Comparison of ENCODE assay signal across 21 cellular contexts in the genomic region with DNA sequence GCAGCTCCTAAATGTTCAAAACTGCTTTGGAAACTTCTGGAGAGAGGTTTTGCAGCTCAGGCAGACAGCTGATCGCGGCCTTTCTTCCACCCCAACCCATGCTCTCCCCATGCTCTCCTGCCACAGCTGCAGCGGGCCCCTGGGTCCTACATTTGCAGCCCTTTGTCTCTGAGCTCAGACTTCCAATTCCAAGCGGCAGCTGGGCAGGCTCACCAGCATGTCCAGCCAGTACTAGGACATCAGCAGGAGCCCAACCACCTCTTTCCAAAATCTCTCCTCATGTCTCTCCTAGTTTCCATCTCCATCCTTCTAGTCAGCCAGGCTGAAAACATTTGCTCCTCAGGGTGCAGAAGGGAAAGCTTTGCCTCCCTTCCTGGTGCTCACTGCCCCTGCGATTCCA. TPM values are rescaled to one million over a fixed set of nuclear protein-coding genes. Genes with fewer than 3 reads are reported as not detected.
DNase-seq lines count a peak whose midpoint lies in the region; ATAC-seq and TF ChIP-seq lines count a peak whose summit lies in the region.
"Had no signal": no experiment of that assay in that cellular context is flagged by ENCODE, and none has a peak within 500 bp of the region (broad histone marks: within the 10 kb centered on the region; RNA-seq: fewer than 3 reads in every experiment).

No MANE protein-coding gene starts in this region.

- no peaks in the 10 kb centered on the region for H3K36me3 Mint-ChIP-seq in chondrocyte (ENCODE audit: low read depth)
- H3K36me3 Mint-ChIP-seq: CD8-positive, alpha-beta T cell had no signal

- TF ChIP-seq EP300 in transverse colon (IDR thresholded peaks at IDR 0.05; ENCODE audit: low read depth): no peak

- peaks cover 5% of the 10 kb centered on the region for H3K4me1 Mint-ChIP-seq in chondrocyte (ENCODE audit: low read depth)

- TF ChIP-seq POLR2A in GM18505 (IDR thresholded peaks at IDR 0.05; ENCODE audit: borderline replicate concordance, extremely low read depth, insufficient read depth, insufficient read length): no peak
- no peak for TF ChIP-seq POLR2A in transverse colon (IDR thresholded peaks at IDR 0.05)

- 59% methylated on average over 5 of the region's 5 CpGs for WGBS in right cardiac atrium
- WGBS in transverse colon (ENCODE audit: low coverage in 1 of 2), 2 donors: 84 to 100% methylated on average over 1 to 5 of the region's 5 CpGs

- H3K4me3 Mint-ChIP-seq in chondrocyte (ENCODE audit: unreplicated experiment): no peak overlapping the region
- H3K4me3 Mint-ChIP-seq: CD8-positive, alpha-beta T cell had no signal

- H3K27ac Mint-ChIP-seq in chondrocyte (ENCODE audit: unreplicated experiment): no peak overlapping the region
- H3K27ac Mint-ChIP-seq: CD8-positive, alpha-beta T cell had no signal

- H3K36me3 ChIP-seq in neutrophil (no peaks in the 10 kb centered on the region), transverse colon (no peaks in the 10 kb centered on the region)
- H3K36me3 ChIP-seq: BLaER1 treated with 17β-estradiol and CSF1 and Interleukin-3, amounts not matched to agents 10 nM and 100 nM; SJCRH30 had no signal

- ATAC-seq in right cardiac atrium: no peak
- no peak for ATAC-seq in Right ventricle myocardium superior (ENCODE audit: poor library complexity)
- ATAC-seq in GM19467 (IDR thresholded peaks at IDR 0.05; ENCODE audit: unreplicated experiment): no peak
- ATAC-seq in GM18505 (IDR thresholded peaks at IDR 0.05; ENCODE audit: unreplicated experiment): no peak
- ATAC-seq: CD8-positive, alpha-beta T cell; Panc1 had no signal

- H3K9me3 ChIP-seq in right cardiac atrium (ENCODE audit: control insufficient read depth, low read length) (no peaks in the 10 kb centered on the region), neutrophil (no peaks in the 10 kb centered on the region), transverse colon (no peaks in the 10 kb centered on the region)
- H3K9me3 ChIP-seq: SJCRH30 had no signal

- H3K4me3 ChIP-seq in right cardiac atrium (ENCODE audit: low read length) (no peak overlapping the region), neutrophil (ENCODE audit: low read depth in 1 of 2, low read length in 1 of 2) (no peak overlapping the region), transverse colon (no peak overlapping the region)
- H3K4me3 ChIP-seq: BLaER1 treated with 17β-estradiol and CSF1 and Interleukin-3, amounts not matched to agents 10 nM and 100 nM; SJCRH30 had no signal

- intact Hi-C loops in right cardiac atrium (cut with DNase I) (no loop called here), Right ventricle myocardium superior (cut with DNase I) (no loop called here), transverse colon (cut with DNase I; ENCODE audit: low total_unique reads) (no loop called here)

- H3K9me3 Mint-ChIP-seq in chondrocyte (ENCODE audit: low read depth): no peaks in the 10 kb centered on the region
- H3K9me3 Mint-ChIP-seq: CD8-positive, alpha-beta T cell had no signal

- H3K27me3 ChIP-seq in right cardiac atrium (ENCODE audit: control insufficient read depth, insufficient read depth): no peaks in the 10 kb centered on the region
- no peaks in the 10 kb centered on the region for H3K27me3 ChIP-seq in neutrophil
- peaks cover 3% of the 10 kb centered on the region for H3K27me3 ChIP-seq in transverse colon
- H3K27me3 ChIP-seq: BLaER1 treated with 17β-estradiol and CSF1 and Interleukin-3, amounts not matched to agents 10 nM and 100 nM had no signal

- in situ Hi-C loops in transverse colon (cut with MboI; ENCODE audit: low pct_ligation_motif_present in 1 of 4, low pct_unique_long_range_greater_than_20kb in 1 of 4, low sequenced_read_pairs in 3 of 4): no loop called here

- H3K27me3 Mint-ChIP-seq in chondrocyte (ENCODE audit: low read depth): peaks cover 32% of the 10 kb centered on the region

- H3K27ac ChIP-seq in right cardiac atrium (ENCODE audit: low read length) (no peak overlapping the region), neutrophil (peak overlapping the region; percentile 84), transverse colon (no peak overlapping the region)
- H3K27ac ChIP-seq: BLaER1 treated with 17β-estradiol and CSF1 and Interleukin-3, amounts not matched to agents 10 nM and 100 nM; KMS-11; SJCRH30 had no signal

- no peak for TF ChIP-seq CTCF in chondrocyte (IDR thresholded peaks at IDR 0.05)
- no peak for TF ChIP-seq CTCF in neutrophil (IDR thresholded peaks at IDR 0.05)
- no peak for TF ChIP-seq CTCF in transverse colon (IDR thresholded peaks at IDR 0.05)

- no peaks in the 10 kb centered on the region for H3K4me1 ChIP-seq in right cardiac atrium (ENCODE audit: control insufficient read depth, insufficient read depth, low read length)
- peaks cover 15 to 31% of the 10 kb centered on the region in 2 experiments for H3K4me1 ChIP-seq in neutrophil (ENCODE audit: control insufficient read depth in 1 of 2, insufficient read depth in 1 of 2, low read depth in 1 of 2, low read length in 1 of 2)
- H3K4me1 ChIP-seq in transverse colon: no peaks in the 10 kb centered on the region
- H3K4me1 ChIP-seq: BLaER1 treated with 17β-estradiol and CSF1 and Interleukin-3, amounts not matched to agents 10 nM and 100 nM; SJCRH30 had no signal

- DNase-seq in right cardiac atrium (peak in 2 of 3 donors; percentile 53 to 60), Right ventricle myocardium superior (no peak), chondrocyte (ENCODE audit: low spot score) (peak; percentile 59), transverse colon (no peak)
- DNase-seq in activated naive CD4-positive, alpha-beta T cell treated with anti-CD3 and anti-CD28 coated beads, Interleukin-2, amount 50 U/mL, for 16 hours: no peak
- DNase-seq: 8988T; CD8-positive, alpha-beta T cell; NCI-H1105 treated with DMSO at 0.1 percent for 48 hours; NCI-H2081; NCI-H2171; NCI-H345; NCI-H524; NCI-H774; NK-92 treated with Interleukin-12 subunit alpha and Interleukin-12 subunit beta, amount 100 ng/mL, for 24 hours had no signal

RNA-seq across cellular contexts. Expression of gene LEP, which starts 6.0 kb away (rescaled TPM):
- 1 to 10 TPM in 1 of 4 donors, under 1 TPM in 2, not detected in 1; 0.15 to 4.8 (median 0.17) TPM for total RNA-seq in right cardiac atrium
- polyA plus RNA-seq in right cardiac atrium: 1.4 TPM
- total RNA-seq in Right ventricle myocardium superior: 0.86 TPM
- total RNA-seq in chondrocyte: not detected in 3 replicates
- 10 to 100 TPM in 1 of 4 donors, 1 to 10 TPM in 1, not detected in 2; 1.1 to 10.8 TPM for total RNA-seq in transverse colon
- total RNA-seq: CD8-positive, alpha-beta T cell; SJCRH30 had no signal

Comparison
In these comparisons a context has a peak if more than half of its experiments do, and no peak if none do; other contexts are left out.
1. DNase-seq: peak in right cardiac atrium (2 of 3) and chondrocyte (single experiment); none in Right ventricle myocardium superior (single experiment), activated naive CD4-positive, alpha-beta T cell treated with anti-CD3 and anti-CD28 coated beads, Interleukin-2, amount 50 U/mL, for 16 hours (single experiment) and transverse colon (single experiment).